10 cellular contexts compared by ENCODE assay signal in the genomic region with DNA sequence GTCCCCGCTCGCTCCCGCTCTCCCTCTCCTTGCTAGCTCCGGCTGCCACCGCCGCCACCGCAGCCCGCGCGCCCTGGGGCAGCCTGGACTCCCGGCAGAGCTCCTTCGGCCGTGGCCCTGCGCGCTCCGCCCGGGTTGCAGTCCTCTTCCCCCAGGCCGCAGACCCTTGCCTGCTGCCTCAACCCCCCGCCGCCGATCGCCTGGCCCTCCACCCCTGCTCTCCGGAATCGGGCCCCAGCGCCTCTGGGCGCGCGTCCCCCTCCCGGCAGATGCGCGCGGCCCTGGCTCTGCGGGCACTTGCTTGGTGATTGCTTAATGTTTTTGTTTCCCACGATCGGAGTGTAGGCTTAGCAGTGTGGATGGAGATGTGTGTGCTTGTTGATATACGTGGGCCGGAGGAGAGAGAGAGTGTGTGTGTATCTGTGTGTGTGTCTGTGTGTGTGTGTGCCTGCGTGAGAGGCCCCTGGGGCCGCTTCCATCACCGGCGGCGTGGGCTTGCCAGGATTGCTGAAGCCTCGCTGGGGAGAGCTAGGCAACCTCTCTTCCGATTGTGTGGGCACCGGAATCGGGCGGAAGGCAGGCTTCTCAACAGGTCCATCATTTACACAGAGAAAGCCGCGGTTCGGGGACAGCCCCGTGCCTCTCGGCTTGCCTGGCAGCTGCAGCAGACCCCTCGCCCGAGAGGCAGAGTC. TPM values are rescaled to one million over a fixed set of nuclear protein-coding genes. Genes with fewer than 3 reads are reported as not detected.
DNase-seq lines count a peak whose midpoint lies in the region; ATAC-seq lines count a peak whose summit lies in the region.
"Had no signal": no experiment of that assay in that cellular context is flagged by ENCODE, and none has a peak within 500 bp of the region (broad histone marks: within the 10 kb centered on the region; RNA-seq: fewer than 3 reads in every experiment).

No MANE protein-coding gene starts in this region.

- in situ Hi-C loops in ACHN (cut with HindIII; ENCODE audit: low pct_ligation_motif_present, low pct_unique_long_range_greater_than_20kb, low sequenced_read_pairs), result no loop called here

- no peaks in the 10 kb centered on the region for H3K9me3 ChIP-seq in CD4-positive, CD25-positive, alpha-beta regulatory T cell (ENCODE audit: control insufficient read depth in 2 of 2, low read length in 2 of 2)
- H3K9me3 ChIP-seq in adipocyte (ENCODE audit: control insufficient read depth, low read length), result no peaks in the 10 kb centered on the region
- H3K9me3 ChIP-seq in iPS-15b (ENCODE audit: control insufficient read depth, insufficient read depth, low read length), result no peaks in the 10 kb centered on the region

- H3K27ac ChIP-seq in CD4-positive, CD25-positive, alpha-beta regulatory T cell (ENCODE audit: insufficient read depth, low read length, poor library complexity, severe bottlenecking), result no peak overlapping the region
- H3K27ac ChIP-seq: epithelial cell of prostate had no signal

- no peaks in the 10 kb centered on the region for H3K36me3 ChIP-seq in CD4-positive, CD25-positive, alpha-beta regulatory T cell (ENCODE audit: control insufficient read depth, insufficient read depth, low read length)
- H3K36me3 ChIP-seq in adipocyte (ENCODE audit: control insufficient read depth, insufficient read depth, low read length, severe bottlenecking) (peaks cover 22% of the 10 kb centered on the region), iPS-15b (ENCODE audit: control insufficient read depth, insufficient read depth, low read length) (no peaks in the 10 kb centered on the region)

- peak overlapping the region; percentile 71 to 87 (median 80) for H3K4me3 Mint-ChIP-seq in CD4-positive, CD25-positive, alpha-beta regulatory T cell

- peak overlapping the region; percentile 64 for H3K9ac ChIP-seq in adipocyte (ENCODE audit: low read length)
- H3K9ac ChIP-seq in iPS-15b (ENCODE audit: low read depth, low read length), result no peak overlapping the region

- peaks cover 26% of the 10 kb centered on the region for H3K4me1 ChIP-seq in CD4-positive, CD25-positive, alpha-beta regulatory T cell (ENCODE audit: control insufficient read depth, insufficient read depth, low read length, poor library complexity, severe bottlenecking)
- H3K4me1 ChIP-seq in adipocyte (ENCODE audit: control insufficient read depth, insufficient read depth, low read length) (no peaks in the 10 kb centered on the region), iPS-15b (ENCODE audit: control insufficient read depth, insufficient read depth, low read length) (peaks cover 5% of the 10 kb centered on the region)

- peak in 2 of 3 donors; percentile 6 to 9 for DNase-seq in CD4-positive, CD25-positive, alpha-beta regulatory T cell
- DNase-seq in NCI-H2029 (lab: John Stamatoyannopoulos, UW), result peak; percentile 63
- peak; percentile 82 for DNase-seq in adipocyte (ENCODE audit: low read depth)
- DNase-seq in stimulated activated CD4-positive, alpha-beta T cell treated with anti-CD3 and anti-CD28 coated beads, Interleukin-4, amount 100 ng/mL, for 4 hours, result peak; percentile 10 to 21
- DNase-seq in ACHN, result no peak

- peak overlapping the region in 1 of 3 donors; percentile 38 for H3K27ac Mint-ChIP-seq in CD4-positive, CD25-positive, alpha-beta regulatory T cell

- H3K9me3 Mint-ChIP-seq in CD4-positive, CD25-positive, alpha-beta regulatory T cell, result peaks cover 0 to 2% (median 0%) of the 10 kb centered on the region in 7 donors

- H3K36me3 Mint-ChIP-seq in CD4-positive, CD25-positive, alpha-beta regulatory T cell, result no peaks in the 10 kb centered on the region

- H3K27me3 ChIP-seq in CD4-positive, CD25-positive, alpha-beta regulatory T cell (ENCODE audit: control insufficient read depth, insufficient read depth, low read length), result peaks cover 11% of the 10 kb centered on the region
- H3K27me3 ChIP-seq in adipocyte (replicated peaks; ENCODE audit: control insufficient read depth, insufficient read depth, low read length) (peaks cover 23% of the 10 kb centered on the region), iPS-15b (ENCODE audit: control insufficient read depth, insufficient read depth, low read length) (peaks cover 75% of the 10 kb centered on the region)

- ATAC-seq in CD4-positive, CD25-positive, alpha-beta regulatory T cell (ENCODE audit: low read depth in 2 of 2), result no peak
- ATAC-seq in HG03354 (IDR thresholded peaks at IDR 0.05; ENCODE audit: poor library complexity, severe bottlenecking, unreplicated experiment) (no peak), HG03135 (IDR thresholded peaks at IDR 0.05; ENCODE audit: unreplicated experiment) (no peak)
- ATAC-seq: HCT116 had no signal

- H3K4me1 Mint-ChIP-seq in CD4-positive, CD25-positive, alpha-beta regulatory T cell, result peaks cover 0 to 30% (median 10%) of the 10 kb centered on the region in 4 donors

- peaks cover 65% of the 10 kb centered on the region for H3K27me3 Mint-ChIP-seq in CD4-positive, CD25-positive, alpha-beta regulatory T cell

- H3K4me3 ChIP-seq in CD4-positive, CD25-positive, alpha-beta regulatory T cell (ENCODE audit: low read depth, low read length), result no peak overlapping the region
- peak overlapping the region; percentile 83 for H3K4me3 ChIP-seq in adipocyte (ENCODE audit: low read length)
- H3K4me3 ChIP-seq in iPS-15b (ENCODE audit: low read depth, low read length), result peak overlapping the region; percentile 39

RNA-seq across cellular contexts. Expression of gene INHBB, which starts 0.9 kb away (rescaled TPM):
- not detected for total RNA-seq in CD4-positive, CD25-positive, alpha-beta regulatory T cell
- polyA plus RNA-seq in CD4-positive, CD25-positive, alpha-beta regulatory T cell, result not detected
